Comparison of ENCODE assay signal across 9 cellular contexts in the genomic region with DNA sequence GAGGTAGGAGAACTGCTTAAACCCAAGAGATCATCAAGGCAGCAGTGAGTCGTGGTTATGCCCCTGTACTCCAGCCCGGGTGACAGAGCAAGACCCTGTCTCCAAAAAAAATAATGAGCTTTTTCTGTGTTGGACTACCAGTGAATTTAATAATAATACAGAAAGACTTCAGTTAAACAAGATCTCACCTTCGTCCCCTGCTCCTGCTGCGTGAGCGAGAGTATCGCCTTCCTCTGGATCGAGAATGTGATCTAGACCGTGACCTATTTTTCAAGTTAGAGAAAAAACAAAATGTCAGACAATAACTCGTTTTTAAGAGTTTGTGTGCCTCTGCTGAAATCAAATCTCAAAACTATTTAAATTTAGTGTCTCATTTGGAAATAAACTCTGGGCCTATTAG. TPM values are rescaled to one million over a fixed set of nuclear protein-coding genes. Genes with fewer than 3 reads are reported as not detected.
DNase-seq lines count a peak whose midpoint lies in the region; ATAC-seq and TF ChIP-seq lines count a peak whose summit lies in the region.
"Had no signal": no experiment of that assay in that cellular context is flagged by ENCODE, and none has a peak within 500 bp of the region (broad histone marks: within the 10 kb centered on the region; RNA-seq: fewer than 3 reads in every experiment).

No MANE protein-coding gene starts in this region.

- H3K9me2 ChIP-seq in hepatocyte (replicated peaks; ENCODE audit: insufficient read depth), result no peaks in the 10 kb centered on the region

- H3K27ac ChIP-seq in hepatocyte, result no peak overlapping the region

- peaks cover 11% of the 10 kb centered on the region for H3K36me3 ChIP-seq in hepatocyte (replicated peaks; ENCODE audit: insufficient read depth, low read depth)

- peak overlapping the region; percentile 97 for H3K4me3 Mint-ChIP-seq in activated naive CD4-positive, alpha-beta T cell treated with anti-CD3 and anti-CD28 coated beads, Interleukin-2, amount 50 U/mL, for 24 hours
- peak overlapping the region; percentile 95 for H3K4me3 Mint-ChIP-seq in T-helper 17 cell
- H3K4me3 Mint-ChIP-seq in type B pancreatic cell, result peak overlapping the region; percentile 70

- peaks cover 37% of the 10 kb centered on the region for H3K4me1 ChIP-seq in hepatocyte (ENCODE audit: insufficient read depth)

- H3K4me3 ChIP-seq in hepatocyte, result no peak overlapping the region

- 92% methylated on average over 9 of the region's 9 CpGs for WGBS in hepatocyte (ENCODE audit: low lambda C conversion rate, missing lambda C conversion rate)

- peaks cover 55% of the 10 kb centered on the region for H3K36me3 Mint-ChIP-seq in activated naive CD4-positive, alpha-beta T cell treated with anti-CD3 and anti-CD28 coated beads, Interleukin-2, amount 50 U/mL, for 24 hours
- H3K36me3 Mint-ChIP-seq in T-helper 17 cell (ENCODE audit: low read depth) (peaks cover 14% of the 10 kb centered on the region), type B pancreatic cell (peaks cover 68% of the 10 kb centered on the region)

- TF ChIP-seq CTCF in hepatocyte (IDR thresholded peaks at IDR 0.05; ENCODE audit: poor library complexity), result no peak
- TF ChIP-seq CTCF in type B pancreatic cell (conservative IDR thresholded peaks at IDR 0.05), result no peak

- H3K27me3 Mint-ChIP-seq in activated naive CD4-positive, alpha-beta T cell treated with anti-CD3 and anti-CD28 coated beads, Interleukin-2, amount 50 U/mL, for 24 hours, result no peaks in the 10 kb centered on the region
- H3K27me3 Mint-ChIP-seq in T-helper 17 cell, result peaks cover 5% of the 10 kb centered on the region
- peaks cover 4% of the 10 kb centered on the region for H3K27me3 Mint-ChIP-seq in type B pancreatic cell

- no peak for DNase-seq in activated naive CD4-positive, alpha-beta T cell treated with Interleukin-2 at 50 U/mL for 16 hours
- DNase-seq in T-helper 17 cell, result no peak
- no peak for DNase-seq in hepatocyte (ENCODE audit: low spot score)
- no peak for DNase-seq in type B pancreatic cell (ENCODE audit: extremely low spot score, unreplicated experiment)
- no peak for DNase-seq in DMS114 treated with DMSO at 0.1 percent for 48 hours (lab: John Stamatoyannopoulos, UW; ENCODE audit: unreplicated experiment)
- DNase-seq in KG1 (lab: John Stamatoyannopoulos, UW), result no peak

- no peaks in the 10 kb centered on the region for H3K27me3 ChIP-seq in hepatocyte

- H3K4me2 ChIP-seq in hepatocyte, result peak overlapping the region; percentile 84

- H4K20me1 ChIP-seq in hepatocyte (ENCODE audit: insufficient read depth, poor library complexity, severe bottlenecking), result peaks cover 52% of the 10 kb centered on the region

- peaks cover 73% of the 10 kb centered on the region for H3K4me1 Mint-ChIP-seq in activated naive CD4-positive, alpha-beta T cell treated with anti-CD3 and anti-CD28 coated beads, Interleukin-2, amount 50 U/mL, for 24 hours
- peaks cover 64% of the 10 kb centered on the region for H3K4me1 Mint-ChIP-seq in T-helper 17 cell
- peaks cover 41% of the 10 kb centered on the region for H3K4me1 Mint-ChIP-seq in type B pancreatic cell (ENCODE audit: unreplicated experiment)

- H3K27ac Mint-ChIP-seq in activated naive CD4-positive, alpha-beta T cell treated with anti-CD3 and anti-CD28 coated beads, Interleukin-2, amount 50 U/mL, for 24 hours, result peak overlapping the region; percentile 93
- peak overlapping the region; percentile 98 for H3K27ac Mint-ChIP-seq in T-helper 17 cell
- peak overlapping the region; percentile 9 for H3K27ac Mint-ChIP-seq in type B pancreatic cell

- H3K9me3 ChIP-seq in T-helper 17 cell (ENCODE audit: control insufficient read depth, low read length, poor library complexity, severe bottlenecking) (peaks cover 5% of the 10 kb centered on the region), hepatocyte (ENCODE audit: low read depth) (no peaks in the 10 kb centered on the region)

- ATAC-seq in T-helper 17 cell (no peak), HG02970 (IDR thresholded peaks at IDR 0.05; ENCODE audit: low FRiP score, unreplicated experiment) (no peak)
- ATAC-seq: Right ventricle myocardium inferior had no signal

- H2AFZ ChIP-seq in hepatocyte, result no peak overlapping the region

- H3K79me2 ChIP-seq in hepatocyte, result peaks cover 68% of the 10 kb centered on the region

- H3K9me3 Mint-ChIP-seq in activated naive CD4-positive, alpha-beta T cell treated with anti-CD3 and anti-CD28 coated beads, Interleukin-2, amount 50 U/mL, for 24 hours, result no peaks in the 10 kb centered on the region
- no peaks in the 10 kb centered on the region for H3K9me3 Mint-ChIP-seq in type B pancreatic cell

RNA-seq across cellular contexts. Expression of a gene that starts 2.8 kb away (rescaled TPM):
- total RNA-seq in T-helper 17 cell (100 to 1,000 TPM; 558 to 772 TPM), hepatocyte (113 and 120 TPM in 2 replicates), type B pancreatic cell (ENCODE audit: low replicate concordance) (176 and 248 TPM in 2 replicates)
- 147 and 172 TPM in 2 replicates for polyA plus RNA-seq in hepatocyte

RNA-seq across cellular contexts. Expression of a gene that starts 29.6 kb away (rescaled TPM):
- total RNA-seq in T-helper 17 cell (1 to 10 TPM; 3.2 to 4.3 TPM), hepatocyte (12.6 and 15.7 TPM in 2 replicates), type B pancreatic cell (ENCODE audit: low replicate concordance) (16.2 and 19.9 TPM in 2 replicates)
- polyA plus RNA-seq in hepatocyte, result 13.4 and 16.2 TPM in 2 replicates

Comparison
In these comparisons a context has a peak if more than half of its experiments do, and no peak if none do; other contexts are left out.
1. H3K27ac Mint-ChIP-seq: peak in every context shown above with its lines; median percentile 98 in T-helper 17 cell; 93 in activated naive CD4-positive, alpha-beta T cell treated with anti-CD3 and anti-CD28 coated beads, Interleukin-2, amount 50 U/mL, for 24 hours; 9 in type B pancreatic cell.